18 cellular contexts compared by ENCODE assay signal in the genomic region with DNA sequence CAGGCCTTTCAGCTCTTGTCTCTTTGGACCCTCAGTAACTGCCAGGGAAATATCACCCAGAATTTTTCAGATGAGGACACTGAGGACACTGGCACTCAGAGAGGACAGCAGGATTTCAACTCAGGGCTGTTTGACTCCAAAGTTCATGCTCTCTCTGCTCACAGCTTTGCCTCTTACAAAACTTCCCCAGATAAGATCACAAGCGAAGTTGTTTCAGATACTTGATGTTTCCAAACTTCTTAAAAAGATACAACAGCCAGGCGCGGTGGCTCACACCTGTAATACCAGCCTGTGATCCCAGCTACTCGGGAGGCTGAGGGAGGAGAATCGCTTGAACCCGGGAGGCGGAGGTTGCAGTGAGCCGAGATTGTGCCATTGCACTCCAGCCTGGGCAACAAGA.
"Had no signal": no experiment of that assay in that cellular context is flagged by ENCODE, and none has a peak within 500 bp of the region (broad histone marks: within the 10 kb centered on the region; RNA-seq: fewer than 3 reads in every experiment).

No MANE protein-coding gene starts in this region.

- H3K36me3 Mint-ChIP-seq: naive thymus-derived CD4-positive, alpha-beta T cell; stimulated activated naive B cell treated with anti-CD40 and anti-IgM and Interleukin-4, amounts not matched to agents 10 μg/mL and 1 μg/mL and 100 μg/mL, for 72 hours had no signal

- H3K36me3 ChIP-seq: esophagus squamous epithelium, tibial nerve had no signal

- H3K27ac ChIP-seq: esophagus squamous epithelium, foreskin keratinocyte, psoas muscle, testis, tibial nerve had no signal

- H3K27me3 ChIP-seq: esophagus squamous epithelium, testis, tibial nerve had no signal

- ATAC-seq: effector memory CD8-positive, alpha-beta T cell; foreskin keratinocyte; left cardiac atrium; left ventricle myocardium superior; naive thymus-derived CD4-positive, alpha-beta T cell; psoas muscle; sciatic nerve; stimulated activated naive B cell treated with anti-CD40 and anti-IgM and Interleukin-4, amounts not matched to agents 10 μg/mL and 1 μg/mL and 100 μg/mL, for 72 hours; stimulated activated naive CD8-positive, alpha-beta T cell treated with anti-CD3 and anti-CD28 coated beads, Interleukin-15, amount 100 ng/mL, for 72 hours had no signal

- DNase-seq: effector memory CD8-positive, alpha-beta T cell; esophagus squamous epithelium; foreskin keratinocyte; kidney; left cardiac atrium; left ventricle myocardium superior; naive thymus-derived CD4-positive, alpha-beta T cell; nephron progenitor cell; psoas muscle; retina; stimulated activated CD4-positive, alpha-beta T cell treated with anti-CD3 and anti-CD28 coated beads, Interleukin-2, amount 100 ng/mL, for 24 hours; stimulated activated CD4-positive, alpha-beta T cell treated with anti-CD3 and anti-CD28 coated beads, Interleukin-4, amount 100 ng/mL, for 4 hours; stimulated activated naive B cell treated with anti-CD40 and anti-IgM and Interleukin-4, amounts not matched to agents 10 μg/mL and 1 μg/mL and 100 μg/mL, for 72 hours; stimulated activated naive CD8-positive, alpha-beta T cell treated with anti-CD3 and anti-CD28 coated beads, Interleukin-15, amount 100 ng/mL, for 72 hours; testis had no signal

- H3K4me1 ChIP-seq: foreskin keratinocyte had no signal

- H3K4me3 Mint-ChIP-seq: dendritic cell treated with granulocyte-macrophage colony-stimulating factor and Interleukin-4, amounts not matched to agents 40 ng/mL and 50 ng/mL, for 4 days; effector memory CD8-positive, alpha-beta T cell; naive thymus-derived CD4-positive, alpha-beta T cell; nephron progenitor cell; stimulated activated naive B cell treated with anti-CD40 and anti-IgM and Interleukin-4, amounts not matched to agents 10 μg/mL and 1 μg/mL and 100 μg/mL, for 72 hours; stimulated activated naive CD8-positive, alpha-beta T cell treated with anti-CD3 and anti-CD28 coated beads, Interleukin-15, amount 100 ng/mL, for 72 hours had no signal

- H3K9me3 ChIP-seq: esophagus squamous epithelium, psoas muscle, testis, tibial nerve had no signal

- H3K9me3 Mint-ChIP-seq: dendritic cell treated with granulocyte-macrophage colony-stimulating factor and Interleukin-4, amounts not matched to agents 40 ng/mL and 50 ng/mL, for 4 days; effector memory CD8-positive, alpha-beta T cell; naive thymus-derived CD4-positive, alpha-beta T cell; nephron progenitor cell; stimulated activated naive B cell treated with anti-CD40 and anti-IgM and Interleukin-4, amounts not matched to agents 10 μg/mL and 1 μg/mL and 100 μg/mL, for 72 hours; stimulated activated naive CD8-positive, alpha-beta T cell treated with anti-CD3 and anti-CD28 coated beads, Interleukin-15, amount 100 ng/mL, for 72 hours had no signal

- H3K27ac Mint-ChIP-seq: dendritic cell treated with granulocyte-macrophage colony-stimulating factor and Interleukin-4, amounts not matched to agents 40 ng/mL and 50 ng/mL, for 4 days; effector memory CD8-positive, alpha-beta T cell; naive thymus-derived CD4-positive, alpha-beta T cell; nephron progenitor cell; stimulated activated naive B cell treated with anti-CD40 and anti-IgM and Interleukin-4, amounts not matched to agents 10 μg/mL and 1 μg/mL and 100 μg/mL, for 72 hours; stimulated activated naive CD8-positive, alpha-beta T cell treated with anti-CD3 and anti-CD28 coated beads, Interleukin-15, amount 100 ng/mL, for 72 hours had no signal

- H3K4me3 ChIP-seq: esophagus squamous epithelium, psoas muscle, testis, tibial nerve had no signal
